ENCODE assay signal across 21 cellular contexts in the genomic region with DNA sequence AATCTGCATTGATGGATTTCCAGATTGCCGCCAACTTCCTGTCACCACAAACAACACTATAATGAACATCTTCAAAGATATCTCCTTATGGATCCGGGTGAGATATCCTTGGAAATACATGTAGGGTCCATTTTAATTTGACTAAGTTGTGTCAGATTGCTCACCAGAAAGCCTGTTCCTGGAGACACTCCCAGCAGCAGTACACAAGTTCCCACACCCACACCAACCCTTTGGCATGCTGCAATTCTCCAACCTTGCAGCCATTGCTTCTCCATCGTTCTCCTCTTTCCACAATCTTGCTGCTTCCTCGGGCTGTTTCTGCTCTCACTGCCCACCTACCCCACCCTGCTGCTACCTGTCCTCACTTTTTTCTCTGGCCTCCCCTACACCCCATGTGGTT.
A peak's percentile ranks its signal among the peaks of the same experiment; 100 is the strongest.
DNase-seq lines count a peak whose midpoint lies in the region; ATAC-seq, FAIRE-seq and TF ChIP-seq lines count a peak whose summit lies in the region.
"Had no signal": no experiment of that assay in that cellular context is flagged by ENCODE, and none has a peak within 500 bp of the region (broad histone marks: within the 10 kb centered on the region; RNA-seq: fewer than 3 reads in every experiment).

No MANE protein-coding gene starts in this region.

- no peak for TF ChIP-seq CTCF in fibroblast of mammary gland (conservative IDR thresholded peaks at IDR 0.05; ENCODE audit: control insufficient read depth, insufficient read depth, low read depth, low read length)

- no peak overlapping the region for H3K4me3 ChIP-seq in fibroblast of mammary gland (ENCODE audit: control insufficient read depth, low read depth, low read length)

- DNase-seq in NCI-H524 (lab: John Stamatoyannopoulos, UW) (peak; percentile 14 to 53), NCI-H524 treated with DMSO at 0.1 percent for 48 hours (lab: John Stamatoyannopoulos, UW) (no peak), NCI-H82 treated with DMSO at 0.1 percent for 48 hours (lab: John Stamatoyannopoulos, UW; ENCODE audit: unreplicated experiment) (peak; percentile 33), fibroblast of mammary gland (ENCODE audit: low read depth) (peak; percentile 45), COLO668 (lab: John Stamatoyannopoulos, UW; ENCODE audit: unreplicated experiment) (no peak), GM19239 (ENCODE audit: insufficient read length, low spot score) (no peak)
- DNase-seq: BE2C; Calu3; CD8-positive, alpha-beta memory T cell; HCEC 1CT; KG1; MM.1S; NCI-H1048; NCI-H1417; NCI-H2081; NCI-H2227 treated with DMSO at 0.1 percent for 48 hours; NCI-H510A treated with DMSO at 0.1 percent for 48 hours; SHP77 treated with DMSO at 0.1 percent for 48 hours had no signal

- no peak for ATAC-seq in HG02798 (IDR thresholded peaks at IDR 0.05; ENCODE audit: poor library complexity, unreplicated experiment)
- ATAC-seq: Panc1 had no signal

- no peak for FAIRE-seq in GM19239 (lab: Jason Lieb, UNC)
- FAIRE-seq: H1 had no signal

Comparison
In these comparisons a context has a peak if more than half of its experiments do, and no peak if none do; other contexts are left out.
1. DNase-seq: peak in NCI-H524 (2 of 2), NCI-H82 treated with DMSO at 0.1 percent for 48 hours (single experiment) and fibroblast of mammary gland (single experiment); none in NCI-H524 treated with DMSO at 0.1 percent for 48 hours (single experiment), COLO668 (single experiment) and GM19239 (single experiment).